Comparison of ENCODE assay signal across 1 cellular context in the genomic region with DNA sequence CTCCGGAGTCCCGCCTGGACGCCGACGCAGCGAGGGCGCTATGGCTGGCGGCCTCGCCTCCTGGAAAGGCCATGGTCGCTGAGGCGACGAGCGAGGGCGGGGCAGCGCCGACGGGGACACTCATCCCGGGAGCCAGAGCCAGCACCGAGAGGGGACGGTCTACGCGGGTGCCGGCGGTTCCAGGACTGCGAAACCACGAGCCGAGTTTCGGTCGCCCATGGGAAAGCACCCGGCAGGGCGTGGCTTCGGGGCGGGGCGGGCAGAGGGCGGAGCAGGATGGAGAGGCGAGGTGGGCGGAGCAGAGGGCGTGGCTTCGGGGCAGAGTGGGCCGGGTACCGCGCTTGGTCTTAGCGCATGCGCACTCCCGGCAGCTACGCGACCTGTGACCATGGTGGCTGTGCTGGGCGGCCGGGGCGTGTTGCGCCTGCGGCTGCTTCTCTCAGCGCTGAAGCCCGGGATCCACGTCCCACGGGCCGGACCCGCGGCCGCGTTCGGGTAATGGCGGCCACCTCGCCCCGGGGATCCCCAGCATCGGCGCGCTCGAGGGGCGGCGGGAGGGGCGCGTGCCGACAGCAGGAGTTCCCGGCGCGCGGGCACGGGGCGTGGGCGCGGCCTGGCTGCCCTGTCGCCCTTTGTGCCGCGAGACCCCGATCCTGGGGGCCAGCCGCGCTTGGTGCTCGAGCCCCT.
A peak's percentile ranks its signal among the peaks of the same experiment; 100 is the strongest.
TF ChIP-seq lines count a peak whose summit lies in the region.

Gene BPHL, plus strand, starts transcription at position 359 of the 687 bp plus-strand sequence. Its CDS starts 30 bp downstream, at position 389.

TF ChIP-seq in HepG2, 621 proteins besides CTCF, POLR2A, EP300 and RAD21 (continued from another document and continues in another):
- TF ChIP-seq ZNF414 (CRISPR knock-in tag; IDR thresholded peaks at IDR 0.05) (peak; percentile 88; the same call in 1 of the 2 replicates), IRX3 (CRISPR knock-in tag; IDR thresholded peaks at IDR 0.05; ENCODE audit: borderline replicate concordance, low read depth) (peak; percentile 82; the same call in 1 of the 2 replicates), SSRP1 (CRISPR knock-in tag; IDR thresholded peaks at IDR 0.05) (no peak), SP2 (CRISPR knock-in tag; IDR thresholded peaks at IDR 0.05) (no peak; the same call in 1 of the 2 replicates), ISL2 (CRISPR knock-in tag; IDR thresholded peaks at IDR 0.05) (peak; percentile 76), SKIL (CRISPR knock-in tag; IDR thresholded peaks at IDR 0.05; ENCODE audit: borderline replicate concordance) (peak; percentile 66), AFF4 (CRISPR knock-in tag; IDR thresholded peaks at IDR 0.05) (peak; percentile 77; the same call in 1 of the 2 replicates), FOXK2 (IDR thresholded peaks at IDR 0.05) (no peak), TAF1 (CRISPR knock-in tag; IDR thresholded peaks at IDR 0.05) (peak; percentile 96), ATF6 (CRISPR knock-in tag; conservative IDR thresholded peaks at IDR 0.05) (0 out of 2 replicates have a peak, but pooled peaks have one; percentile 93), ZNF362 (CRISPR knock-in tag; IDR thresholded peaks at IDR 0.05; ENCODE audit: borderline replicate concordance) (no peak), SATB2 (CRISPR knock-in tag; IDR thresholded peaks at IDR 0.05) (peak; percentile 33; the same call in 1 of the 2 replicates), SMARCE1 (IDR thresholded peaks at IDR 0.05; ENCODE audit: borderline replicate concordance) (no peak), ZNF329 (CRISPR knock-in tag; IDR thresholded peaks at IDR 0.05; ENCODE audit: low read depth) (peak; percentile 91), ZBTB42 (CRISPR knock-in tag; IDR thresholded peaks at IDR 0.05) (peak; percentile 84; the same call in 1 of the 2 replicates), ZUFSP (CRISPR knock-in tag; IDR thresholded peaks at IDR 0.05; ENCODE audit: borderline replicate concordance) (no peak), ZNF549 (CRISPR knock-in tag; IDR thresholded peaks at IDR 0.05) (0 out of 2 replicates have a peak, but pooled peaks have one; percentile 20), FOXP1 (IDR thresholded peaks at IDR 0.05) (no peak), FOXP1 (CRISPR knock-in tag; IDR thresholded peaks at IDR 0.05) (no peak), KDM2A (CRISPR knock-in tag; IDR thresholded peaks at IDR 0.05; ENCODE audit: borderline replicate concordance, low read depth) (peak; percentile 82), SP140L (CRISPR knock-in tag; IDR thresholded peaks at IDR 0.05; ENCODE audit: borderline replicate concordance) (peak; percentile 71; the same call in 1 of the 2 replicates), ZBTB25 (CRISPR knock-in tag; IDR thresholded peaks at IDR 0.05) (peak; percentile 90), SRF (IDR thresholded peaks at IDR 0.05; ENCODE audit: low read depth, low read length) (no peak)
- TF ChIP-seq, protein P1, sequence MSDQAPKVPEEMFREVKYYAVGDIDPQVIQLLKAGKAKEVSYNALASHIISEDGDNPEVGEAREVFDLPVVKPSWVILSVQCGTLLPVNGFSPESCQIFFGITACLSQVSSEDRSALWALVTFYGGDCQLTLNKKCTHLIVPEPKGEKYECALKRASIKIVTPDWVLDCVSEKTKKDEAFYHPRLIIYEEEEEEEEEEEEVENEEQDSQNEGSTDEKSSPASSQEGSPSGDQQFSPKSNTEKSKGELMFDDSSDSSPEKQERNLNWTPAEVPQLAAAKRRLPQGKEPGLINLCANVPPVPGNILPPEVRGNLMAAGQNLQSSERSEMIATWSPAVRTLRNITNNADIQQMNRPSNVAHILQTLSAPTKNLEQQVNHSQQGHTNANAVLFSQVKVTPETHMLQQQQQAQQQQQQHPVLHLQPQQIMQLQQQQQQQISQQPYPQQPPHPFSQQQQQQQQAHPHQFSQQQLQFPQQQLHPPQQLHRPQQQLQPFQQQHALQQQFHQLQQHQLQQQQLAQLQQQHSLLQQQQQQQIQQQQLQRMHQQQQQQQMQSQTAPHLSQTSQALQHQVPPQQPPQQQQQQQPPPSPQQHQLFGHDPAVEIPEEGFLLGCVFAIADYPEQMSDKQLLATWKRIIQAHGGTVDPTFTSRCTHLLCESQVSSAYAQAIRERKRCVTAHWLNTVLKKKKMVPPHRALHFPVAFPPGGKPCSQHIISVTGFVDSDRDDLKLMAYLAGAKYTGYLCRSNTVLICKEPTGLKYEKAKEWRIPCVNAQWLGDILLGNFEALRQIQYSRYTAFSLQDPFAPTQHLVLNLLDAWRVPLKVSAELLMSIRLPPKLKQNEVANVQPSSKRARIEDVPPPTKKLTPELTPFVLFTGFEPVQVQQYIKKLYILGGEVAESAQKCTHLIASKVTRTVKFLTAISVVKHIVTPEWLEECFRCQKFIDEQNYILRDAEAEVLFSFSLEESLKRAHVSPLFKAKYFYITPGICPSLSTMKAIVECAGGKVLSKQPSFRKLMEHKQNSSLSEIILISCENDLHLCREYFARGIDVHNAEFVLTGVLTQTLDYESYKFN (CRISPR knock-in tag; conservative IDR thresholded peaks at IDR 0.05), result peak; percentile 64
- TF ChIP-seq, protein P2, sequence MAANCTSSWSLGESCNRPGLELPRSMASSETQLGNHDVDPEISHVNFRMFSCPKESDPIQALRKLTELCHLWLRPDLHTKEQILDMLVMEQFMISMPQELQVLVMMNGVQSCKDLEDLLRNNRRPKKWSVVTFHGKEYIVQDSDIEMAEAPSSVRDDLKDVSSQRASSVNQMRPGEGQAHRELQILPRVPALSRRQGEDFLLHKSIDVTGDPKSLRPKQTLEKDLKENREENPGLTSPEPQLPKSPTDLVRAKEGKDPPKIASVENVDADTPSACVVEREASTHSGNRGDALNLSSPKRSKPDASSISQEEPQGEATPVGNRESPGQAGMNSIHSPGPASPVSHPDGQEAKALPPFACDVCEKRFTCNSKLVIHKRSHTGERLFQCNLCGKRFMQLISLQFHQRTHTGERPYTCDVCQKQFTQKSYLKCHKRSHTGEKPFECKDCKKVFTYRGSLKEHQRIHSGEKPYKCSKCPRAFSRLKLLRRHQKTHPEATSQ (CRISPR knock-in tag; IDR thresholded peaks at IDR 0.05; ENCODE audit: borderline replicate concordance), result peak; percentile 84; the same call in 1 of the 2 replicates
- TF ChIP-seq, protein P3, sequence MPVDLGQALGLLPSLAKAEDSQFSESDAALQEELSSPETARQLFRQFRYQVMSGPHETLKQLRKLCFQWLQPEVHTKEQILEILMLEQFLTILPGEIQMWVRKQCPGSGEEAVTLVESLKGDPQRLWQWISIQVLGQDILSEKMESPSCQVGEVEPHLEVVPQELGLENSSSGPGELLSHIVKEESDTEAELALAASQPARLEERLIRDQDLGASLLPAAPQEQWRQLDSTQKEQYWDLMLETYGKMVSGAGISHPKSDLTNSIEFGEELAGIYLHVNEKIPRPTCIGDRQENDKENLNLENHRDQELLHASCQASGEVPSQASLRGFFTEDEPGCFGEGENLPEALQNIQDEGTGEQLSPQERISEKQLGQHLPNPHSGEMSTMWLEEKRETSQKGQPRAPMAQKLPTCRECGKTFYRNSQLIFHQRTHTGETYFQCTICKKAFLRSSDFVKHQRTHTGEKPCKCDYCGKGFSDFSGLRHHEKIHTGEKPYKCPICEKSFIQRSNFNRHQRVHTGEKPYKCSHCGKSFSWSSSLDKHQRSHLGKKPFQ (CRISPR knock-in tag; IDR thresholded peaks at IDR 0.05; ENCODE audit: insufficient replicate concordance), result peak; percentile 86
- TF ChIP-seq, protein P4, sequence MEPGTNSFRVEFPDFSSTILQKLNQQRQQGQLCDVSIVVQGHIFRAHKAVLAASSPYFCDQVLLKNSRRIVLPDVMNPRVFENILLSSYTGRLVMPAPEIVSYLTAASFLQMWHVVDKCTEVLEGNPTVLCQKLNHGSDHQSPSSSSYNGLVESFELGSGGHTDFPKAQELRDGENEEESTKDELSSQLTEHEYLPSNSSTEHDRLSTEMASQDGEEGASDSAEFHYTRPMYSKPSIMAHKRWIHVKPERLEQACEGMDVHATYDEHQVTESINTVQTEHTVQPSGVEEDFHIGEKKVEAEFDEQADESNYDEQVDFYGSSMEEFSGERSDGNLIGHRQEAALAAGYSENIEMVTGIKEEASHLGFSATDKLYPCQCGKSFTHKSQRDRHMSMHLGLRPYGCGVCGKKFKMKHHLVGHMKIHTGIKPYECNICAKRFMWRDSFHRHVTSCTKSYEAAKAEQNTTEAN (CRISPR knock-in tag; conservative IDR thresholded peaks at IDR 0.05), result 0 out of 2 replicates have a peak, but pooled peaks have one; percentile 16
